25 cellular contexts compared by ENCODE assay signal in genomic region chr12:73589220-73589619, GRCh38.
"Had no signal": no experiment of that assay in that cellular context is flagged by ENCODE, and none has a peak within 500 bp of the region (broad histone marks: within the 10 kb centered on the region; RNA-seq: fewer than 3 reads in every experiment).

No MANE protein-coding gene starts in this region.

- ATAC-seq: activated naive CD4-positive, alpha-beta T cell treated with anti-CD3 and anti-CD28 coated beads, Interleukin-2, amount 50 U/mL, for 72 hours; activated T-cell treated with anti-CD3 and anti-CD28 coated beads, Interleukin-2, amount 50 U/mL, for 4 hours; K562; WTC11 had no signal

- H3K4me1 ChIP-seq: breast epithelium had no signal

- H3K4me3 Mint-ChIP-seq: activated T-cell treated with anti-CD3 and anti-CD28 coated beads, Interleukin-2, amount 50 U/mL, for 4 hours; T-helper 1 cell treated with Interleukin-12 subunit alpha and Interleukin-12 subunit beta and Interleukin-4 antibody, amounts not matched to agents 30 μg/mL and 1 μg/mL, for 36 hours; WTC11 had no signal

- FAIRE-seq: K562 had no signal

- DNase-seq: activated CD4-positive, alpha-beta T cell treated with anti-CD3 and anti-CD28 coated beads for 48 hours; activated CD4-positive, alpha-beta T cell treated with anti-CD3 and anti-CD28 coated beads, Interleukin-2, amount 50 U/mL, for 48 hours; activated CD4-positive, CD25-positive, alpha-beta regulatory T cell treated with anti-CD3 and anti-CD28 coated beads, Interleukin-2, amount 50 U/mL, for 72 hours; activated CD8-positive, alpha-beta memory T cell treated with anti-CD3 and anti-CD28 coated beads for 24 hours; activated effector memory CD4-positive, alpha-beta T cell treated with anti-CD3 and anti-CD28 coated beads, Interleukin-2, amount 50 U/mL, for 16 hours; activated naive CD4-positive, alpha-beta T cell treated with Interleukin-2 at 50 U/mL for 16 hours; activated T-cell treated with anti-CD3 and anti-CD28 coated beads, Interleukin-2, amount 50 U/mL, for 4 hours; anterior cingulate cortex; central memory CD4-positive, alpha-beta T cell; Karpas-422; NCI-H1105 treated with DMSO at 0.1 percent for 48 hours; NCI-H1436 treated with DMSO at 0.1 percent for 48 hours; NCI-H187; NCI-H2081 treated with DMSO at 0.1 percent for 48 hours; NCI-H2171 treated with DMSO at 0.1 percent for 48 hours; NCI-H226; SHP77 treated with DMSO at 0.1 percent for 48 hours; T-helper 9 cell had no signal

- H3K36me3 ChIP-seq: breast epithelium had no signal

- H3K4me3 ChIP-seq: breast epithelium, coronary artery, K562 had no signal

- H3K27ac Mint-ChIP-seq: activated naive CD4-positive, alpha-beta T cell treated with anti-CD3 and anti-CD28 coated beads, Interleukin-2, amount 50 U/mL, for 72 hours; T-helper 1 cell treated with Interleukin-12 subunit alpha and Interleukin-12 subunit beta and Interleukin-4 antibody, amounts not matched to agents 30 μg/mL and 1 μg/mL, for 36 hours; WTC11 had no signal

- H3K4me1 Mint-ChIP-seq: WTC11 had no signal

- H3K27ac ChIP-seq: breast epithelium, coronary artery, RWPE1 had no signal

- H3K27me3 ChIP-seq: breast epithelium had no signal

- H3K36me3 Mint-ChIP-seq: activated naive CD4-positive, alpha-beta T cell treated with anti-CD3 and anti-CD28 coated beads, Interleukin-2, amount 50 U/mL, for 72 hours; WTC11 had no signal
